25 cellular contexts compared by ENCODE assay signal in the genomic region with DNA sequence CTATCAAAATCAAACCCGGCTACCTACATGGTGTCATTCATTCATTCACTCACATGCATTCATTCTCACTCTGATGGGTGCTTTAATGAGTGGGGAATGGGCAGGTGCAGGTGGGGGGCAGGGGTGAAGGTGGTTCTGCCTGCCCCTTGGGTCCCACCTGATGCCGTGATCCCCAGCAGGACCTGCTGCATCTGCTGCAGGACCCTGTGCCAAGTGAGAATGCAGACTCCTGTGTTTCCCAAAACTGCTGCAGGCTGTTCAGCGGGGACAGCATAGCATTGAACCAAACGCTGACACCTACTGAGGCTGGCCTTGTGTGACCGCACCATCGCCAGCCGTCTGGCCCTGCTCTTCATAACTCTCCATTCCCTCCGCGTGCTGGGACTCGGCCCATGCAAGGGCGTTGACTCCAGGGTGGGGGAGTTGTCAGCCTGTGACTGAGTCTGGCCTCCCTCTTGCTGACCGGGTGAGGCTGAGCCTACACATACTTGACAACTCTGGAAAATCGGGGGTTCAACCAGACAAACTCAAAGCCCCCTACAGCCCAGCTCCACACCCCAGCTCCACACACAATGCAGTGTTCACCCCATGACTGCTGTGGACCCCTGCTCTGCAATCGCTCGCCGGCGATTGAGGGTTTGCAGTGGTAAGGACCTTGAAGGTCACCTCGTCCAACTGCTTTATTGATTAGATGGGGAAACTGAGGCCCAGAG. TPM values are rescaled to one million over a fixed set of nuclear protein-coding genes. Genes with fewer than 3 reads are reported as not detected.
DNase-seq lines count a peak whose midpoint lies in the region; ATAC-seq, FAIRE-seq and TF ChIP-seq lines count a peak whose summit lies in the region.
"Had no signal": no experiment of that assay in that cellular context is flagged by ENCODE, and none has a peak within 500 bp of the region (broad histone marks: within the 10 kb centered on the region; RNA-seq: fewer than 3 reads in every experiment).

No MANE protein-coding gene starts in this region.

- H3K9me1 ChIP-seq in endothelial cell of umbilical vein (replicated peaks; ENCODE audit: control insufficient read depth, extremely low read depth, insufficient read depth, low read length) = no peaks in the 10 kb centered on the region

- WGBS in heart right ventricle, 2 donors = 88 to 92% methylated on average over 18 of the region's 18 CpGs
- WGBS in aorta, 2 donors = 94 to 96% methylated on average over 18 of the region's 18 CpGs

- no peaks in the 10 kb centered on the region for H3K27me3 ChIP-seq in heart right ventricle
- no peaks in the 10 kb centered on the region for H3K27me3 ChIP-seq in endothelial cell of umbilical vein (ENCODE audit: control insufficient read depth in 2 of 2, insufficient read depth in 2 of 2, low read length in 2 of 2)
- no peaks in the 10 kb centered on the region for H3K27me3 ChIP-seq in aorta (ENCODE audit: control insufficient read depth in 1 of 2, insufficient read depth in 2 of 2, low read length in 1 of 2)

- H3K4me3 ChIP-seq in heart right ventricle (no peak overlapping the region), endothelial cell of umbilical vein (replicated peaks in 1 of 3; ENCODE audit: insufficient read depth in 1 of 3, low read depth in 1 of 3, low read length in 3 of 3) (no peak overlapping the region), mucosa of descending colon (no peak overlapping the region), aorta (ENCODE audit: low read length in 2 of 2) (no peak overlapping the region)
- H3K4me3 ChIP-seq: HAP-1 had no signal

- no peak for TF ChIP-seq POLR2A in endothelial cell of umbilical vein (IDR thresholded peaks at IDR 0.05; ENCODE audit: low read depth, low read length)

- H3K9me3 ChIP-seq in heart right ventricle (peaks cover 0 to 8% (median 0%) of the 10 kb centered on the region in 11 donors), endothelial cell of umbilical vein (replicated peaks; ENCODE audit: control insufficient read depth, insufficient read depth, low read length) (no peaks in the 10 kb centered on the region), mucosa of descending colon (no peaks in the 10 kb centered on the region), aorta (ENCODE audit: control insufficient read depth, low read length) (peaks cover 2% of the 10 kb centered on the region)
- H3K9me3 ChIP-seq: HAP-1 had no signal

- FAIRE-seq in endothelial cell of umbilical vein (lab: Jason Lieb, UNC) = no peak
- FAIRE-seq: GM12891 had no signal

- no peak for ATAC-seq in Right ventricle myocardium superior (ENCODE audit: poor library complexity)
- no peak for ATAC-seq in heart right ventricle
- ATAC-seq in mucosa of descending colon = no peak
- ATAC-seq in aorta (ENCODE audit: low FRiP score) = no peak
- ATAC-seq in GM21717 (IDR thresholded peaks at IDR 0.05; ENCODE audit: unreplicated experiment) = no peak
- ATAC-seq: CD8-positive, alpha-beta T cell had no signal

- intact Hi-C loops in Right ventricle myocardium superior (cut with DNase I) = no loop called here
- intact Hi-C loops in heart right ventricle (cut with DNase I) = no loop called here
- intact Hi-C loops in endothelial cell of umbilical vein (cut with micrococcal nuclease) = no loop called here
- intact Hi-C loops in mucosa of descending colon (cut with DNase I, micrococcal nuclease) = no loop called here
- intact Hi-C loops in aorta (cut with DNase I) = no loop called here

- H4K20me1 ChIP-seq in endothelial cell of umbilical vein (replicated peaks; ENCODE audit: control insufficient read depth, extremely low read depth, insufficient read depth, low read length) = no peaks in the 10 kb centered on the region

- H3K27ac ChIP-seq in heart right ventricle = no peak overlapping the region
- H3K27ac ChIP-seq in endothelial cell of umbilical vein (ENCODE audit: insufficient read depth, low read depth, low read length) = no peak overlapping the region
- no peak overlapping the region for H3K27ac ChIP-seq in aorta (ENCODE audit: low read depth in 1 of 2, low read length in 2 of 2)

- H2AFZ ChIP-seq in endothelial cell of umbilical vein (ENCODE audit: low read depth, low read length) = no peak overlapping the region

- no peaks in the 10 kb centered on the region for H3K79me2 ChIP-seq in endothelial cell of umbilical vein (ENCODE audit: control insufficient read depth, insufficient read depth, low read length)

- TF ChIP-seq CTCF in heart right ventricle (IDR thresholded peaks at IDR 0.05) (no peak), endothelial cell of umbilical vein (IDR thresholded peaks at IDR 0.05; ENCODE audit: extremely low read depth in 1 of 2, insufficient read depth in 1 of 2, low read depth in 1 of 2, low read length in 2 of 2) (no peak), mucosa of descending colon (IDR thresholded peaks at IDR 0.05) (no peak)

- dilution Hi-C loops in endothelial cell of umbilical vein (cut with MboI; ENCODE audit: extremely low pct_ligation_motif_present, low sequenced_read_pairs) = no loop called here

- DNase-seq in Right ventricle myocardium superior (peak; percentile 43), heart right ventricle (no peak), endothelial cell of umbilical vein (ENCODE audit: low read depth, low spot score) (no peak), mucosa of descending colon (peak in 2 of 3 donors; percentile 31 to 44), aorta (peak; percentile 39 to 65), AG08395 (ENCODE audit: low spot score) (no peak)
- DNase-seq in activated effector memory CD4-positive, alpha-beta T cell treated with Interleukin-2 at 50 U/mL for 16 hours = no peak
- DNase-seq: 8988T, AML-193, C1 segment of cervical spinal cord, DMS153, Kasumi-1, NCI-H1694, NCI-H2081, NCI-H2171, NCI-H345, NCI-H524 treated with DMSO at 0.1 percent for 48 hours, SHP77 had no signal

- CTCF ChIA-PET in endothelial cell of umbilical vein (lab: Charles Lee) = no interaction called here

- BruUV-seq in endothelial cell of umbilical vein (replicated peaks; lab: Mats Ljungman, UMichigan) = no TSS peak

- peak overlapping the region; percentile 61 for H3K9ac ChIP-seq in endothelial cell of umbilical vein (replicated peaks; ENCODE audit: extremely low read depth, insufficient read depth, low read length)

- H3K4me1 ChIP-seq in heart right ventricle (peaks cover 0 to 30% (median 3%) of the 10 kb centered on the region in 9 donors), endothelial cell of umbilical vein (ENCODE audit: control insufficient read depth, extremely low read depth, insufficient read depth, low read length) (peaks cover 7% of the 10 kb centered on the region), mucosa of descending colon (ENCODE audit: low read depth) (peaks cover 11% of the 10 kb centered on the region), aorta (ENCODE audit: control insufficient read depth in 1 of 2, insufficient read depth in 2 of 2, low read length in 2 of 2) (no peaks in the 10 kb centered on the region)
- H3K4me1 ChIP-seq: HAP-1 had no signal

- H3K36me3 ChIP-seq in heart right ventricle (no peaks in the 10 kb centered on the region), endothelial cell of umbilical vein (ENCODE audit: control insufficient read depth in 2 of 2, extremely low read depth in 1 of 2, insufficient read depth in 2 of 2, low read length in 2 of 2) (no peaks in the 10 kb centered on the region), mucosa of descending colon (ENCODE audit: low read depth) (no peaks in the 10 kb centered on the region), aorta (ENCODE audit: control insufficient read depth in 1 of 2, insufficient read depth in 2 of 2, low read length in 1 of 2) (no peaks in the 10 kb centered on the region)
- H3K36me3 ChIP-seq: HAP-1 had no signal

- no peak overlapping the region for H3K4me2 ChIP-seq in endothelial cell of umbilical vein (ENCODE audit: insufficient read depth, low read length)

- POLR2A ChIA-PET in endothelial cell of umbilical vein (lab: Charles Lee) = interaction anchor here (1.0 to 1.1 kb wide), 2 partner anchors 23 to 25 kb away, joined by 3 to 5 read pairs; no protein-coding TSS in a partner anchor

TF ChIP-seq in endothelial cell of umbilical vein, 7 proteins besides CTCF, POLR2A, EP300 and RAD21:
- TF ChIP-seq MYC (IDR thresholded peaks at IDR 0.05; ENCODE audit: low read depth, low read length) (no peak), EZH2 (IDR thresholded peaks at IDR 0.05; ENCODE audit: borderline replicate concordance, low read depth, low read length, severe bottlenecking) (no peak), JUN (IDR thresholded peaks at IDR 0.05; ENCODE audit: borderline replicate concordance, insufficient read depth, insufficient read length, low read depth) (no peak)

RNA-seq across cellular contexts. Expression of a gene that starts 9.3 kb away (rescaled TPM):
- 0.22 TPM for total RNA-seq in Right ventricle myocardium superior
- total RNA-seq in heart right ventricle = under 1 TPM in 6 of 10 donors, not detected in 4; 0.12 to 0.23 (median 0.15) TPM
- polyA plus RNA-seq in heart right ventricle = under 1 TPM; 0.03 to 0.59 TPM
- total RNA-seq in endothelial cell of umbilical vein = not detected in 2 replicates
- polyA plus RNA-seq in endothelial cell of umbilical vein = not detected in 2 replicates
- polyA plus RNA-seq in endothelial cell of umbilical vein (2011; cell fraction: cytosol; rRNA removed) = not detected in 2 replicates
- not detected in 2 replicates for polyA plus RNA-seq in endothelial cell of umbilical vein (2011; cell fraction: nucleus; rRNA removed)
- not detected in 2 replicates for polyA plus RNA-seq in endothelial cell of umbilical vein (2012)
- not detected in 2 replicates for polyA minus RNA-seq in endothelial cell of umbilical vein
- polyA minus RNA-seq in endothelial cell of umbilical vein (2011; cell fraction: cytosol; rRNA and poly(A)+ RNA removed) = not detected
- polyA minus RNA-seq in endothelial cell of umbilical vein (2011; cell fraction: nucleus; rRNA and poly(A)+ RNA removed) = not detected in 2 replicates
- total RNA-seq in mucosa of descending colon = not detected
- total RNA-seq in aorta = not detected
- polyA plus RNA-seq in aorta = not detected
- total RNA-seq: CD8-positive, alpha-beta T cell; G401; MCF 10A; OCI-LY7 had no signal

Comparison
In these comparisons a context has a peak if more than half of its experiments do, and no peak if none do; other contexts are left out.
1. DNase-seq: peak in Right ventricle myocardium superior (single experiment), mucosa of descending colon (2 of 3) and aorta (2 of 2); none in heart right ventricle (0 of 2), endothelial cell of umbilical vein (single experiment), activated effector memory CD4-positive, alpha-beta T cell treated with Interleukin-2 at 50 U/mL for 16 hours (single experiment) and AG08395 (single experiment).